10 cellular contexts compared by ENCODE assay signal in genomic region chr1:101308935-101309333, GRCh38.
DNase-seq lines count a peak whose midpoint lies in the region; ATAC-seq and TF ChIP-seq lines count a peak whose summit lies in the region.
"Had no signal": no experiment of that assay in that cellular context is flagged by ENCODE, and none has a peak within 500 bp of the region (broad histone marks: within the 10 kb centered on the region; RNA-seq: fewer than 3 reads in every experiment).

No MANE protein-coding gene starts in this region.

- no peak for DNase-seq in A673 (ENCODE audit: low spot score)
- peak; percentile 35 for DNase-seq in NCI-H69 (lab: John Stamatoyannopoulos, UW)
- DNase-seq in hepatocyte (ENCODE audit: low spot score) = no peak
- no peak for DNase-seq in tibial nerve (ENCODE audit: low spot score in 2 of 2)
- DNase-seq in DMS114 treated with DMSO at 0.1 percent for 48 hours (lab: John Stamatoyannopoulos, UW; ENCODE audit: unreplicated experiment) = no peak
- DNase-seq: DMS 273 treated with DMSO at 0.1 percent for 48 hours had no signal

- no peak for TF ChIP-seq POLR2A in tibial nerve (IDR thresholded peaks at IDR 0.05)

- POLR2A ChIA-PET in A673 (lab: Charles Lee; ENCODE audit: low non-redundant PET) = interaction anchor here (0.7 kb wide), 1 partner anchor 1499 kb away, joined by 4 read pairs; no protein-coding TSS in a partner anchor

- H3K9me3 ChIP-seq in A673 (ENCODE audit: low read depth, low read length, poor library complexity, severe bottlenecking) = no peaks in the 10 kb centered on the region
- H3K9me3 ChIP-seq in hepatocyte (ENCODE audit: low read depth) = no peaks in the 10 kb centered on the region
- H3K9me3 ChIP-seq in tibial nerve = no peaks in the 10 kb centered on the region

- CTCF ChIA-PET in A673 (lab: Charles Lee) = interaction anchor here (0.6 to 3.9 kb wide), 12 partner anchors 11 to 872 kb away, joined by 3 to 48 read pairs (median 4); no protein-coding TSS in a partner anchor

- no TSS peak for BruUV-seq in A673 (replicated peaks; lab: Mats Ljungman, UMichigan)

- intact Hi-C loops in A673 (cut with micrococcal nuclease; ENCODE audit: unreplicated experiment) = loop anchor here (1.0 to 10.0 kb wide), 3 partner anchors 48 to 1126 kb away; no protein-coding TSS in a partner anchor

- H3K79me2 ChIP-seq in hepatocyte = no peaks in the 10 kb centered on the region

- TF ChIP-seq CTCF in A673 (conservative IDR thresholded peaks at IDR 0.05; ENCODE audit: low read depth, low read length) = no peak
- no peak for TF ChIP-seq CTCF in hepatocyte (IDR thresholded peaks at IDR 0.05; ENCODE audit: poor library complexity)
- no peak for TF ChIP-seq CTCF in tibial nerve (IDR thresholded peaks at IDR 0.05)

- ATAC-seq in GM18502 (IDR thresholded peaks at IDR 0.05; ENCODE audit: poor library complexity, unreplicated experiment) = peak; percentile 27
- no peak for ATAC-seq in HG02973 (IDR thresholded peaks at IDR 0.05; ENCODE audit: unreplicated experiment)
- ATAC-seq in GM19023 (IDR thresholded peaks at IDR 0.05; ENCODE audit: unreplicated experiment) = no peak

- H3K27me3 ChIP-seq in A673 (replicated peaks; ENCODE audit: insufficient read depth, low read depth, low read length, poor library complexity) = no peaks in the 10 kb centered on the region
- peaks cover 12% of the 10 kb centered on the region for H3K27me3 ChIP-seq in hepatocyte
- H3K27me3 ChIP-seq in tibial nerve = peaks cover 0 to 10% of the 10 kb centered on the region in 2 donors

- H3K4me1 ChIP-seq in A673 (ENCODE audit: insufficient read depth, low read length, poor library complexity, severe bottlenecking) (peaks cover 4% of the 10 kb centered on the region), hepatocyte (ENCODE audit: insufficient read depth) (peaks cover 12% of the 10 kb centered on the region), tibial nerve (peaks cover 0 to 17% (median 4%) of the 10 kb centered on the region in 4 donors)

- no peaks in the 10 kb centered on the region for H4K20me1 ChIP-seq in hepatocyte (ENCODE audit: insufficient read depth, poor library complexity, severe bottlenecking)

- no peaks in the 10 kb centered on the region for H3K9me2 ChIP-seq in hepatocyte (replicated peaks; ENCODE audit: insufficient read depth)

- no peak for TF ChIP-seq EP300 in tibial nerve (IDR thresholded peaks at IDR 0.05)

- no peaks in the 10 kb centered on the region for H3K36me3 ChIP-seq in A673 (ENCODE audit: insufficient read depth, low read length, poor library complexity, severe bottlenecking)
- no peaks in the 10 kb centered on the region for H3K36me3 ChIP-seq in hepatocyte (replicated peaks; ENCODE audit: insufficient read depth, low read depth)
- no peaks in the 10 kb centered on the region for H3K36me3 ChIP-seq in tibial nerve
- H3K36me3 ChIP-seq: WERI-Rb-1 had no signal

- H3K4me3 ChIP-seq in A673 (ENCODE audit: low read depth, low read length, poor library complexity, severe bottlenecking) (peak overlapping the region; percentile 34), hepatocyte (no peak overlapping the region), tibial nerve (peak overlapping the region in 1 of 4 donors; percentile 40)

- 27% methylated on average over 8 of the region's 8 CpGs for WGBS in hepatocyte (ENCODE audit: low lambda C conversion rate, missing lambda C conversion rate)
- WGBS in tibial nerve, 2 donors = 18 to 24% methylated on average over 8 of the region's 8 CpGs

- no peak overlapping the region for H2AFZ ChIP-seq in hepatocyte

- H3K27ac ChIP-seq in A673 (ENCODE audit: low read depth, low read length, poor library complexity, severe bottlenecking) (no peak overlapping the region), hepatocyte (no peak overlapping the region), tibial nerve (no peak overlapping the region)
- H3K27ac ChIP-seq: WERI-Rb-1 had no signal

- H3K4me2 ChIP-seq in hepatocyte = peak overlapping the region; percentile 97
